Comparison of ENCODE assay signal across 8 cellular contexts in genomic region chr4:118279328-118279727, GRCh38.
DNase-seq lines count a peak whose midpoint lies in the region; ATAC-seq and TF ChIP-seq lines count a peak whose summit lies in the region.

No MANE protein-coding gene starts in this region.

- H3K27ac ChIP-seq in RWPE2 (ENCODE audit: poor library complexity, severe bottlenecking) (peak overlapping the region; percentile 82), epithelial cell of prostate (peak overlapping the region; percentile 96), ovary (peak overlapping the region; percentile 81 to 97)

- ATAC-seq in RWPE2 (ENCODE audit: low read depth), result no peak
- ATAC-seq in HG02852 (IDR thresholded peaks at IDR 0.05; ENCODE audit: unreplicated experiment), result no peak
- no peak for ATAC-seq in HG03469 (IDR thresholded peaks at IDR 0.05; ENCODE audit: unreplicated experiment)

- peaks cover 49% of the 10 kb centered on the region for H3K36me3 Mint-ChIP-seq in Calu3 (ENCODE audit: insufficient read depth, unreplicated experiment)

- H3K36me3 ChIP-seq in RWPE2 (ENCODE audit: low read depth), result peaks cover 39% of the 10 kb centered on the region
- H3K36me3 ChIP-seq in ovary, result no peaks in the 10 kb centered on the region

- peak overlapping the region; percentile 97 for H3K27ac Mint-ChIP-seq in Calu3 (ENCODE audit: unreplicated experiment)

- no peak for TF ChIP-seq EP300 in ovary (IDR thresholded peaks at IDR 0.05)

- H3K4me1 ChIP-seq in RWPE2 (ENCODE audit: insufficient read depth, poor library complexity, severe bottlenecking), result peaks cover 21% of the 10 kb centered on the region
- H3K4me1 ChIP-seq in ovary (ENCODE audit: insufficient read depth), result peaks cover 3% of the 10 kb centered on the region

- no peaks in the 10 kb centered on the region for H3K9me3 ChIP-seq in RWPE2 (ENCODE audit: severe bottlenecking)
- H3K9me3 ChIP-seq in ovary, result no peaks in the 10 kb centered on the region

- 2 to 8% (median 4%) methylated on average over 13 of the region's 13 CpGs for WGBS in ovary, 3 donors

- DNase-seq in Calu3, result no peak
- DNase-seq in RWPE2 (ENCODE audit: low spot score), result no peak
- no peak for DNase-seq in epithelial cell of prostate (ENCODE audit: low read depth, low spot score)
- no peak for DNase-seq in ovary
- no peak for DNase-seq in midbrain (lab: John Stamatoyannopoulos, UW)
- no peak for DNase-seq in NCI-H187 (lab: John Stamatoyannopoulos, UW)

- no peaks in the 10 kb centered on the region for H3K27me3 Mint-ChIP-seq in Calu3 (ENCODE audit: unreplicated experiment)

- BruUV-seq in Calu3 (replicated peaks; lab: Mats Ljungman, UMichigan), result TSS peak; percentile 88

- TF ChIP-seq CTCF in Calu3 (IDR thresholded peaks at IDR 0.05; ENCODE audit: unreplicated experiment), result no peak
- TF ChIP-seq CTCF in RWPE2 (IDR thresholded peaks at IDR 0.05; ENCODE audit: poor library complexity, severe bottlenecking), result no peak
- no peak for TF ChIP-seq CTCF in ovary (IDR thresholded peaks at IDR 0.05)

- CTCF ChIA-PET in Calu3 (lab: Charles Lee), result interaction anchor here (0.7 kb wide), 1 partner anchor 73 kb away, joined by 5 read pairs; the partner anchor contains the start of gene PRSS12

- no peak for TF ChIP-seq POLR2A in ovary (IDR thresholded peaks at IDR 0.05)

- H3K27me3 ChIP-seq in RWPE2 (ENCODE audit: insufficient read depth, poor library complexity, severe bottlenecking) (no peaks in the 10 kb centered on the region), ovary (no peaks in the 10 kb centered on the region)

- H3K9me3 Mint-ChIP-seq in Calu3 (ENCODE audit: low read depth, unreplicated experiment), result no peaks in the 10 kb centered on the region

- H3K4me1 Mint-ChIP-seq in Calu3 (ENCODE audit: low read depth, unreplicated experiment), result peaks cover 29% of the 10 kb centered on the region

- intact Hi-C loops in Calu3 (cut with micrococcal nuclease; ENCODE audit: unreplicated experiment) (no loop called here), ovary (cut with DNase I) (no loop called here)

- peak overlapping the region; percentile 80 for H3K4me3 Mint-ChIP-seq in Calu3 (ENCODE audit: low read depth, unreplicated experiment)

- H3K4me3 ChIP-seq in RWPE2 (ENCODE audit: severe bottlenecking) (peak overlapping the region; percentile 88), ovary (peak overlapping the region; percentile 80)
